In genomic region chr10:84367256-84367655, GRCh38 we compare ENCODE assay signal across 26 cellular contexts.
"Had no signal": no experiment of that assay in that cellular context is flagged by ENCODE, and none has a peak within 500 bp of the region (broad histone marks: within the 10 kb centered on the region; RNA-seq: fewer than 3 reads in every experiment).

No MANE protein-coding gene starts in this region.

- H3K4me2 ChIP-seq: hepatocyte had no signal

- DNase-seq: cortex of kidney; dorsolateral prefrontal cortex; effector memory CD4-positive, alpha-beta T cell; esophagus squamous epithelium; foreskin fibroblast; head of caudate nucleus; kidney; left cardiac atrium; left ventricle myocardium inferior; lower lobe of right lung; nephron progenitor cell; psoas muscle; retina; right lobe of liver; stimulated activated CD4-positive, alpha-beta T cell treated with anti-CD3 and anti-CD28 coated beads, Interleukin-4, amount 100 ng/mL, for 1 hour; stimulated activated CD8-positive, alpha-beta memory T cell treated with anti-CD3 and anti-CD28 coated beads, Interleukin-4, amount 100 ng/mL, for 48 hours; tibial artery; upper lobe of right lung had no signal

- H3K4me1 ChIP-seq: psoas muscle had no signal

- H3K4me3 ChIP-seq: dorsolateral prefrontal cortex, esophagus squamous epithelium, gastroesophageal sphincter, hepatocyte, left ventricle myocardium inferior, lower lobe of right lung, psoas muscle, right lobe of liver, tibial artery, upper lobe of right lung, vagina had no signal

- H3K9me3 ChIP-seq: esophagus squamous epithelium, gastroesophageal sphincter, left ventricle myocardium inferior, lower lobe of right lung, neutrophil, psoas muscle, right lobe of liver, tibial artery, upper lobe of right lung, vagina had no signal

- H3K9me3 Mint-ChIP-seq: nephron progenitor cell; stimulated activated effector memory CD8-positive, alpha-beta T cell treated with anti-CD3 and anti-CD28 coated beads, Interleukin-12 subunit alpha, Interleukin-12 subunit beta, amount 100 ng/mL, for 72 hours had no signal

- H3K27me3 Mint-ChIP-seq: memory B cell; stimulated activated naive CD8-positive, alpha-beta T cell treated with anti-CD3 and anti-CD28 coated beads, Interleukin-15, Interleukin-2, amounts not matched to agents 100 ng/mL and 50 ng/mL, for 24 hours had no signal

- H3K27ac Mint-ChIP-seq: mesothelial cell of epicardium; nephron progenitor cell; stimulated activated effector memory CD8-positive, alpha-beta T cell treated with anti-CD3 and anti-CD28 coated beads, Interleukin-12 subunit alpha, Interleukin-12 subunit beta, amount 100 ng/mL, for 72 hours had no signal

- H3K4me1 Mint-ChIP-seq: nephron progenitor cell had no signal

- H3K4me3 Mint-ChIP-seq: memory B cell; mesothelial cell of epicardium; nephron progenitor cell; stimulated activated effector memory CD8-positive, alpha-beta T cell treated with anti-CD3 and anti-CD28 coated beads, Interleukin-12 subunit alpha, Interleukin-12 subunit beta, amount 100 ng/mL, for 72 hours; stimulated activated naive CD8-positive, alpha-beta T cell treated with anti-CD3 and anti-CD28 coated beads, Interleukin-15, Interleukin-2, amounts not matched to agents 100 ng/mL and 50 ng/mL, for 24 hours had no signal

- ATAC-seq: gastroesophageal sphincter; left cardiac atrium; lower lobe of right lung; psoas muscle; right lobe of liver; stimulated activated effector memory CD8-positive, alpha-beta T cell treated with anti-CD3 and anti-CD28 coated beads, Interleukin-12 subunit alpha, Interleukin-12 subunit beta, amount 100 ng/mL, for 72 hours; upper lobe of right lung had no signal

- H2AFZ ChIP-seq: hepatocyte had no signal

- H3K27me3 ChIP-seq: dorsolateral prefrontal cortex, esophagus squamous epithelium, gastroesophageal sphincter, hepatocyte, neutrophil, right lobe of liver, tibial artery, upper lobe of right lung, vagina had no signal

- H3K27ac ChIP-seq: dorsolateral prefrontal cortex, esophagus squamous epithelium, gastroesophageal sphincter, hepatocyte, left ventricle myocardium inferior, lower lobe of right lung, neutrophil, psoas muscle, right lobe of liver, tibial artery, upper lobe of right lung, vagina had no signal
